In genomic region chr16:1379054-1379862, GRCh38 we compare ENCODE assay signal across 8 cellular contexts. TPM values are rescaled to one million over a fixed set of nuclear protein-coding genes. Genes with fewer than 3 reads are reported as not detected.
DNase-seq lines count a peak whose midpoint lies in the region; ATAC-seq and TF ChIP-seq lines count a peak whose summit lies in the region.

No MANE protein-coding gene starts in this region.

- H3K23ac ChIP-seq in mesenchymal stem cell (ENCODE audit: low read length in 2 of 2), result peak overlapping the region in 1 of 2 experiments; percentile 78

- H3K9me2 ChIP-seq in GM23338 (ENCODE audit: insufficient read depth), result no peaks in the 10 kb centered on the region

- H3K4me3 Mint-ChIP-seq in GM23338, result peak overlapping the region; percentile 90
- H3K4me3 Mint-ChIP-seq in activated CD8-positive, alpha-beta T cell treated with anti-CD3 and anti-CD28 coated beads for 36 hours, result peak overlapping the region; percentile 87

- peaks cover 6% of the 10 kb centered on the region for H4K20me1 ChIP-seq in GM23338 (replicated peaks; ENCODE audit: insufficient read depth)

- H3K18ac ChIP-seq in mesenchymal stem cell (ENCODE audit: low read depth in 1 of 2, low read length in 2 of 2), result peak overlapping the region; percentile 87 to 89

- peak overlapping the region; percentile 90 for H2BK120ac ChIP-seq in mesenchymal stem cell (ENCODE audit: low read depth, low read length)

- CTCF ChIA-PET in activated CD8-positive, alpha-beta T cell treated with anti-CD3 and anti-CD28 coated beads for 36 hours (lab: Charles Lee), result interaction anchor here (1.2 to 4.9 kb wide), 2 partner anchors 10 to 15 kb away, joined by 7 to 36 read pairs; no protein-coding TSS in a partner anchor

- peak; percentile 61 for ATAC-seq in GM23338
- peak; percentile 84 for ATAC-seq in activated CD8-positive, alpha-beta T cell treated with anti-CD3 and anti-CD28 coated beads for 36 hours
- no peak for ATAC-seq in HG03520 (IDR thresholded peaks at IDR 0.05; ENCODE audit: unreplicated experiment)

- H3K4me1 Mint-ChIP-seq in GM23338, result peaks cover 16% of the 10 kb centered on the region
- H3K4me1 Mint-ChIP-seq in activated CD8-positive, alpha-beta T cell treated with anti-CD3 and anti-CD28 coated beads for 36 hours (ENCODE audit: low read depth), result peaks cover 13% of the 10 kb centered on the region

- DNase-seq in COLO829 (ENCODE audit: low spot score) (peak; percentile 52), GM23338 (ENCODE audit: low spot score) (peak; percentile 70), NCI-H345 treated with DMSO at 0.1 percent for 48 hours (lab: John Stamatoyannopoulos, UW; ENCODE audit: unreplicated experiment) (peak; percentile 40), mesenchymal stem cell (peak; percentile 94)
- DNase-seq in activated CD8-positive, alpha-beta T cell treated with anti-CD3 and anti-CD28 coated beads for 36 hours, result peak; percentile 82
- DNase-seq in effector CD8-positive, alpha-beta T cell (lab: John Stamatoyannopoulos, UW), result peak; percentile 54
- DNase-seq in stimulated activated CD8-positive, alpha-beta memory T cell treated with anti-CD3 and anti-CD28 coated beads, Interleukin-12 subunit alpha, Interleukin-12 subunit beta, amount 100 ng/mL, for 24 hours (ENCODE audit: extremely low read depth), result peak; percentile 54

- H3K4me3 ChIP-seq in GM23338 (peak overlapping the region; percentile 86), mesenchymal stem cell (ENCODE audit: insufficient read depth in 1 of 2, low read depth in 1 of 2, low read length in 2 of 2) (peak overlapping the region; percentile 66 to 70)

- no peak for TF ChIP-seq CTCF in GM23338 (conservative IDR thresholded peaks at IDR 0.05; ENCODE audit: low read depth in 2 of 2)
- TF ChIP-seq CTCF in activated CD8-positive, alpha-beta T cell treated with anti-CD3 and anti-CD28 coated beads for 36 hours (IDR thresholded peaks at IDR 0.05), result no peak

- intact Hi-C loops in activated CD8-positive, alpha-beta T cell treated with anti-CD3 and anti-CD28 coated beads for 36 hours (cut with micrococcal nuclease), result no loop called here

- no peaks in the 10 kb centered on the region for H3K9me3 ChIP-seq in mesenchymal stem cell (ENCODE audit: control insufficient read depth, low read length)

- peak overlapping the region; percentile 94 for H3K27ac Mint-ChIP-seq in GM23338
- H3K27ac Mint-ChIP-seq in activated CD8-positive, alpha-beta T cell treated with anti-CD3 and anti-CD28 coated beads for 36 hours, result peak overlapping the region; percentile 92

- peak overlapping the region; percentile 91 for H3K4me2 ChIP-seq in GM23338
- H3K4me2 ChIP-seq in mesenchymal stem cell (ENCODE audit: low read length, poor library complexity, severe bottlenecking), result peak overlapping the region; percentile 97

- peaks cover 5% of the 10 kb centered on the region; the same call in 1 of the 3 replicates for H3K36me3 Mint-ChIP-seq in GM23338 (ENCODE audit: low read depth)
- H3K36me3 Mint-ChIP-seq in activated CD8-positive, alpha-beta T cell treated with anti-CD3 and anti-CD28 coated beads for 36 hours (ENCODE audit: low read depth), result peaks cover 7% of the 10 kb centered on the region

- no peaks in the 10 kb centered on the region for H3K9me3 Mint-ChIP-seq in GM23338
- H3K9me3 Mint-ChIP-seq in activated CD8-positive, alpha-beta T cell treated with anti-CD3 and anti-CD28 coated beads for 36 hours, result no peaks in the 10 kb centered on the region

- H2BK5ac ChIP-seq in mesenchymal stem cell (ENCODE audit: low read depth, low read length, poor library complexity, severe bottlenecking), result no peak overlapping the region

- peak overlapping the region; percentile 79 for H3K9ac ChIP-seq in mesenchymal stem cell (ENCODE audit: low read length)

- peaks cover 10% of the 10 kb centered on the region for H3K27me3 Mint-ChIP-seq in GM23338 (ENCODE audit: insufficient read depth, low read depth, poor library complexity)
- H3K27me3 Mint-ChIP-seq in activated CD8-positive, alpha-beta T cell treated with anti-CD3 and anti-CD28 coated beads for 36 hours, result no peaks in the 10 kb centered on the region

- H4K91ac ChIP-seq in mesenchymal stem cell (ENCODE audit: low read length), result peak overlapping the region; percentile 85

- no peak overlapping the region for H4K8ac ChIP-seq in mesenchymal stem cell (ENCODE audit: low read length)

- WGBS in mesenchymal stem cell, result 1% methylated on average over 60 of the region's 105 CpGs

- POLR2A ChIA-PET in activated CD8-positive, alpha-beta T cell treated with anti-CD3 and anti-CD28 coated beads for 36 hours (lab: Charles Lee), result interaction anchor here (0.6 to 2.2 kb wide), 17 partner anchors 11 to 586 kb away, joined by 3 to 17 read pairs (median 4); partner anchors contain the start of genes RPS2, TELO2, UNKL and UQCC4

- H3K79me2 ChIP-seq in GM23338 (replicated peaks; ENCODE audit: insufficient read depth), result peaks cover 25% of the 10 kb centered on the region

- peak overlapping the region; percentile 65 to 67 for H3K4ac ChIP-seq in mesenchymal stem cell (ENCODE audit: low read depth in 1 of 2, low read length in 2 of 2)

- H2AFZ ChIP-seq in GM23338 (peak overlapping the region; percentile 63), mesenchymal stem cell (ENCODE audit: low read depth, low read length) (no peak overlapping the region)

- H3K27me3 ChIP-seq in GM23338 (ENCODE audit: insufficient read depth) (no peaks in the 10 kb centered on the region), mesenchymal stem cell (ENCODE audit: control insufficient read depth in 1 of 2, insufficient read depth in 1 of 2, low read length in 2 of 2) (no peaks in the 10 kb centered on the region)

- peak overlapping the region in 1 of 2 experiments; percentile 67 for H3K14ac ChIP-seq in mesenchymal stem cell (ENCODE audit: low read length in 2 of 2)

- peaks cover 4% of the 10 kb centered on the region for H3F3A ChIP-seq in GM23338 (replicated peaks; ENCODE audit: low read depth)

- H2AK5ac ChIP-seq in mesenchymal stem cell (ENCODE audit: low read length, severe bottlenecking), result no peak overlapping the region

- no peak overlapping the region for H3K27ac ChIP-seq in GM23338 (ENCODE audit: low read depth)
- no peak overlapping the region for H3K27ac ChIP-seq in mesenchymal stem cell (ENCODE audit: low read length, poor library complexity, severe bottlenecking)

- H3K4me1 ChIP-seq in GM23338 (ENCODE audit: insufficient read depth) (peaks cover 16% of the 10 kb centered on the region), mesenchymal stem cell (ENCODE audit: control insufficient read depth, insufficient read depth, low read depth, low read length) (peaks cover 39% of the 10 kb centered on the region)

- H3K36me3 ChIP-seq in GM23338 (ENCODE audit: insufficient read depth), result no peaks in the 10 kb centered on the region
- peaks cover 15 to 52% of the 10 kb centered on the region in 2 experiments for H3K36me3 ChIP-seq in mesenchymal stem cell (ENCODE audit: control insufficient read depth in 1 of 2, insufficient read depth in 2 of 2, low read depth in 1 of 2, low read length in 2 of 2)

- H2BK15ac ChIP-seq in mesenchymal stem cell (ENCODE audit: low read depth, poor library complexity, severe bottlenecking), result peak overlapping the region; percentile 89

- peaks cover 16% of the 10 kb centered on the region for H3K79me1 ChIP-seq in mesenchymal stem cell (replicated peaks; ENCODE audit: low read length, poor library complexity, severe bottlenecking)

- H2BK12ac ChIP-seq in mesenchymal stem cell (ENCODE audit: low read length in 2 of 2), result peak overlapping the region in 1 of 2 experiments; percentile 60

TF ChIP-seq in GM23338, 12 proteins besides CTCF, POLR2A, EP300 and RAD21:
- no peak for TF ChIP-seq EZH2 (IDR thresholded peaks at IDR 0.05; ENCODE audit: low read depth, unreplicated experiment)
- no peak for TF ChIP-seq CREB1 (CRISPR knock-in tag; IDR thresholded peaks at IDR 0.05; ENCODE audit: low read depth)
- TF ChIP-seq POLR2AphosphoS5 (IDR thresholded peaks at IDR 0.05; ENCODE audit: low read depth), result peak; percentile 69
- TF ChIP-seq JUNB (IDR thresholded peaks at IDR 0.05; ENCODE audit: unreplicated experiment), result no peak
- no peak for TF ChIP-seq ZNF331 (CRISPR knock-in tag; IDR thresholded peaks at IDR 0.05; ENCODE audit: low read depth)
TF ChIP-seq in GM23338: peak in this region for 1.

RNA-seq across cellular contexts. Expression of gene GNPTG, which starts 27.5 kb away (rescaled TPM):
- total RNA-seq in GM23338 (2014; rRNA removed; shearing (Covaris generic)), result 9.2 and 23.3 TPM in 2 replicates
- 39.1 and 41.0 TPM in 2 replicates for polyA plus RNA-seq in GM23338 (2016; fragmentation: Nextera tagmentation; extraction: Ambion mirVana)
- total RNA-seq in activated CD8-positive, alpha-beta T cell treated with anti-CD3 and anti-CD28 coated beads for 36 hours, result 10 to 100 TPM; 17.3 to 19.2 TPM
- polyA plus RNA-seq in mesenchymal stem cell (2013, experiment 1 of 2), result 46.5 TPM
- polyA plus RNA-seq in mesenchymal stem cell (2013, experiment 2 of 2), result 45.8 TPM

RNA-seq across cellular contexts. Expression of gene TSR3, which starts 27.6 kb away (rescaled TPM):
- 97.3 and 98.8 TPM in 2 replicates for total RNA-seq in GM23338 (2014; rRNA removed; shearing (Covaris generic))
- polyA plus RNA-seq in GM23338 (2016; fragmentation: Nextera tagmentation; extraction: Ambion mirVana), result 54.1 and 58.5 TPM in 2 replicates
- 10 to 100 TPM; 54.7 to 57.4 TPM for total RNA-seq in activated CD8-positive, alpha-beta T cell treated with anti-CD3 and anti-CD28 coated beads for 36 hours
- polyA plus RNA-seq in mesenchymal stem cell (2013, experiment 1 of 2), result 43.6 TPM
- 42.3 TPM for polyA plus RNA-seq in mesenchymal stem cell (2013, experiment 2 of 2)

RNA-seq across cellular contexts. Expression of gene UNKL, which starts 35.2 kb away (rescaled TPM):
- 24.8 and 28.7 TPM in 2 replicates for total RNA-seq in GM23338 (2014; rRNA removed; shearing (Covaris generic))
- 10.8 and 16.7 TPM in 2 replicates for polyA plus RNA-seq in GM23338 (2016; fragmentation: Nextera tagmentation; extraction: Ambion mirVana)
- 10 to 100 TPM; 32.4 to 38.1 TPM for total RNA-seq in activated CD8-positive, alpha-beta T cell treated with anti-CD3 and anti-CD28 coated beads for 36 hours
- 7.4 TPM for polyA plus RNA-seq in mesenchymal stem cell (2013, experiment 1 of 2)
- polyA plus RNA-seq in mesenchymal stem cell (2013, experiment 2 of 2), result 7.0 TPM

RNA-seq across cellular contexts. Expression of gene UQCC4, which starts 41.3 kb away (rescaled TPM):
- 14.2 and 23.9 TPM in 2 replicates for total RNA-seq in GM23338 (2014; rRNA removed; shearing (Covaris generic))
- 25.8 and 27.1 TPM in 2 replicates for polyA plus RNA-seq in GM23338 (2016; fragmentation: Nextera tagmentation; extraction: Ambion mirVana)
- 10 to 100 TPM; 16.4 to 17.8 TPM for total RNA-seq in activated CD8-positive, alpha-beta T cell treated with anti-CD3 and anti-CD28 coated beads for 36 hours
- 11.2 TPM for polyA plus RNA-seq in mesenchymal stem cell (2013, experiment 1 of 2)
- polyA plus RNA-seq in mesenchymal stem cell (2013, experiment 2 of 2), result 11.4 TPM

RNA-seq across cellular contexts. Expression of gene BAIAP3, which starts 45.8 kb away (rescaled TPM):
- 13.0 and 23.0 TPM in 2 replicates for total RNA-seq in GM23338 (2014; rRNA removed; shearing (Covaris generic))
- 4.2 and 5.2 TPM in 2 replicates for polyA plus RNA-seq in GM23338 (2016; fragmentation: Nextera tagmentation; extraction: Ambion mirVana)
- total RNA-seq in activated CD8-positive, alpha-beta T cell treated with anti-CD3 and anti-CD28 coated beads for 36 hours, result under 1 TPM; 0.27 to 0.68 TPM
- 3.2 TPM for polyA plus RNA-seq in mesenchymal stem cell (2013, experiment 1 of 2)
- 3.6 TPM for polyA plus RNA-seq in mesenchymal stem cell (2013, experiment 2 of 2)

Comparison
In these comparisons a context has a peak if more than half of its experiments do, and no peak if none do; other contexts are left out.
1. DNase-seq: peak in every context shown above with its lines; median percentile 94 in mesenchymal stem cell; 82 in activated CD8-positive, alpha-beta T cell treated with anti-CD3 and anti-CD28 coated beads for 36 hours; 70 in GM23338; 54 in effector CD8-positive, alpha-beta T cell; 54 in stimulated activated CD8-positive, alpha-beta memory T cell treated with anti-CD3 and anti-CD28 coated beads, Interleukin-12 subunit alpha, Interleukin-12 subunit beta, amount 100 ng/mL, for 24 hours; 52 in COLO829; 40 in NCI-H345 treated with DMSO at 0.1 percent for 48 hours.